In the genomic region with DNA sequence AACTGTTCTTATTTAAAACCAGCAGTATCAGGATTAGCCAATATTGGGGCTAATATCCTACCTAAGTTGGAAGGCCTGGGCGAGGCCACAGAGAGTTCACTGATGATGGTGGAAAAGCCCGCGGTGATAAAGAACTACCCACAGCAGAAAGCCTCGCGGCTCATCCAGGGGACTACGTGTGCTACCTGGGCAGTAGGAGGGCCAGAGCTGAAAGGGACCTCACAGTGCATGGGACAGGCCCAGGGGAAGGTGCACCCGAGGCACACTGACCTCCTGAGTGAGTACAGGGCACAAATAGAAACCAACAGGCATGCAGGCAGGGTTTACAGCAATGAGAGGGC, we compare ENCODE assay signal across 1 cellular context.
TF ChIP-seq lines count a peak whose summit lies in the region.

No MANE protein-coding gene starts in this region.

TF ChIP-seq in GM23338, 12 proteins besides CTCF, POLR2A, EP300 and RAD21 (continued from another document):
- TF ChIP-seq, protein P1, sequence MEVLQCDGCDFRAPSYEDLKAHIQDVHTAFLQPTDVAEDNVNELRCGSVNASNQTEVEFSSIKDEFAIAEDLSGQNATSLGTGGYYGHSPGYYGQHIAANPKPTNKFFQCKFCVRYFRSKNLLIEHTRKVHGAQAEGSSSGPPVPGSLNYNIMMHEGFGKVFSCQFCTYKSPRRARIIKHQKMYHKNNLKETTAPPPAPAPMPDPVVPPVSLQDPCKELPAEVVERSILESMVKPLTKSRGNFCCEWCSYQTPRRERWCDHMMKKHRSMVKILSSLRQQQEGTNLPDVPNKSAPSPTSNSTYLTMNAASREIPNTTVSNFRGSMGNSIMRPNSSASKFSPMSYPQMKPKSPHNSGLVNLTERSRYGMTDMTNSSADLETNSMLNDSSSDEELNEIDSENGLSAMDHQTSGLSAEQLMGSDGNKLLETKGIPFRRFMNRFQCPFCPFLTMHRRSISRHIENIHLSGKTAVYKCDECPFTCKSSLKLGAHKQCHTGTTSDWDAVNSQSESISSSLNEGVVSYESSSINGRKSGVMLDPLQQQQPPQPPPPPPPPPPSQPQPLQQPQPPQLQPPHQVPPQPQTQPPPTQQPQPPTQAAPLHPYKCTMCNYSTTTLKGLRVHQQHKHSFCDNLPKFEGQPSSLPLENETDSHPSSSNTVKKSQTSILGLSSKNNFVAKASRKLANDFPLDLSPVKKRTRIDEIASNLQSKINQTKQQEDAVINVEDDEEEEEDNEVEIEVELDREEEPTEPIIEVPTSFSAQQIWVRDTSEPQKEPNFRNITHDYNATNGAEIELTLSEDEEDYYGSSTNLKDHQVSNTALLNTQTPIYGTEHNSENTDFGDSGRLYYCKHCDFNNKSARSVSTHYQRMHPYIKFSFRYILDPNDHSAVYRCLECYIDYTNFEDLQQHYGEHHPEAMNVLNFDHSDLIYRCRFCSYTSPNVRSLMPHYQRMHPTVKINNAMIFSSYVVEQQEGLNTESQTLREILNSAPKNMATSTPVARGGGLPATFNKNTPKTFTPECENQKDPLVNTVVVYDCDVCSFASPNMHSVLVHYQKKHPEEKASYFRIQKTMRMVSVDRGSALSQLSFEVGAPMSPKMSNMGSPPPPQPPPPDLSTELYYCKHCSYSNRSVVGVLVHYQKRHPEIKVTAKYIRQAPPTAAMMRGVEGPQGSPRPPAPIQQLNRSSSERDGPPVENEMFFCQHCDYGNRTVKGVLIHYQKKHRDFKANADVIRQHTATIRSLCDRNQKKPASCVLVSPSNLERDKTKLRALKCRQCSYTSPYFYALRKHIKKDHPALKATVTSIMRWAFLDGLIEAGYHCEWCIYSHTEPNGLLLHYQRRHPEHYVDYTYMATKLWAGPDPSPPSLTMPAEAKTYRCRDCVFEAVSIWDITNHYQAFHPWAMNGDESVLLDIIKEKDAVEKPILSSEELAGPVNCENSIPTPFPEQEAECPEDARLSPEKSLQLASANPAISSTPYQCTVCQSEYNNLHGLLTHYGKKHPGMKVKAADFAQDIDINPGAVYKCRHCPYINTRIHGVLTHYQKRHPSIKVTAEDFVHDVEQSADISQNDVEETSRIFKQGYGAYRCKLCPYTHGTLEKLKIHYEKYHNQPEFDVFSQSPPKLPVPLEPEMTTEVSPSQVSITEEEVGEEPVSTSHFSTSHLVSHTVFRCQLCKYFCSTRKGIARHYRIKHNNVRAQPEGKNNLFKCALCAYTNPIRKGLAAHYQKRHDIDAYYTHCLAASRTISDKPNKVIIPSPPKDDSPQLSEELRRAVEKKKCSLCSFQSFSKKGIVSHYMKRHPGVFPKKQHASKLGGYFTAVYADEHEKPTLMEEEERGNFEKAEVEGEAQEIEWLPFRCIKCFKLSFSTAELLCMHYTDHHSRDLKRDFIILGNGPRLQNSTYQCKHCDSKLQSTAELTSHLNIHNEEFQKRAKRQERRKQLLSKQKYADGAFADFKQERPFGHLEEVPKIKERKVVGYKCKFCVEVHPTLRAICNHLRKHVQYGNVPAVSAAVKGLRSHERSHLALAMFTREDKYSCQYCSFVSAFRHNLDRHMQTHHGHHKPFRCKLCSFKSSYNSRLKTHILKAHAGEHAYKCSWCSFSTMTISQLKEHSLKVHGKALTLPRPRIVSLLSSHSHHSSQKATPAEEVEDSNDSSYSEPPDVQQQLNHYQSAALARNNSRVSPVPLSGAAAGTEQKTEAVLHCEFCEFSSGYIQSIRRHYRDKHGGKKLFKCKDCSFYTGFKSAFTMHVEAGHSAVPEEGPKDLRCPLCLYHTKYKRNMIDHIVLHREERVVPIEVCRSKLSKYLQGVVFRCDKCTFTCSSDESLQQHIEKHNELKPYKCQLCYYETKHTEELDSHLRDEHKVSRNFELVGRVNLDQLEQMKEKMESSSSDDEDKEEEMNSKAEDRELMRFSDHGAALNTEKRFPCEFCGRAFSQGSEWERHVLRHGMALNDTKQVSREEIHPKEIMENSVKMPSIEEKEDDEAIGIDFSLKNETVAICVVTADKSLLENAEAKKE (CRISPR knock-in tag; IDR thresholded peaks at IDR 0.05) = no peak
- TF ChIP-seq STAT1 (IDR thresholded peaks at IDR 0.05; ENCODE audit: unreplicated experiment) = no peak
TF ChIP-seq in GM23338: peak in this region for 0.
